ENCODE assay signal across 8 cellular contexts in the genomic region with DNA sequence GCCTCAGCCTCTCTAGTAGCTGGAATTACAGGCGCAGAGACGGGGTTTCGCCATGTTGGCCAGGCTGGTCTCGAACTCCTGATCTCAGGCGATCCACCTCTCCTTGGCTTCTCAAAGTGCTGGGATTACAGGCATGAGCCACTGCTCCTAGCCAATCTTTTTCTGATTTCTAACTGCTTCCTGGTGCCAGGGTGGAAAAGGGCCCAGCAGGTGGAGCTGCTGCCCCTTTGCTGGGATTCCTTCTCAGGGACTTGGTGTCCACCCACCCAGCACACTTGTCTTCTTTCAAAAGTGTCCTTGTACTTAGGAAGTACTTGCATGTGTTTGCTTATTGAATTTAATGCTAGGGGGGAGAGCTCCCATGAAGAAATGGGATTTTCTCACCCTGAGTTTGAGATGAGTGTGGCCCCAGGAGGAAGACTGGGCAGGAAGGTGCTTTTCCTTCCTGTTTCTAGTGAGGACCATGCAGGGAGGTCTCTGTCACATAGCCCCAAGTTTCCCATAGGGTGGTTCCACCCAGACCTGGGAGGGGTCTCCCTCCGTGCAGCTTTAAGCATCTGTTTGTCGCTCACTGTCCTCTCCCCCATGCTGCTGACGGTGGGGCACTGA. TPM values are rescaled to one million over a fixed set of nuclear protein-coding genes. Genes with fewer than 3 reads are reported as not detected.
DNase-seq lines count a peak whose midpoint lies in the region; ATAC-seq, FAIRE-seq and TF ChIP-seq lines count a peak whose summit lies in the region.

No MANE protein-coding gene starts in this region.

- WGBS in heart left ventricle, 4 donors, result 78 to 85% (median 82%) methylated on average over 8 of the region's 8 CpGs

- H3K36me3 ChIP-seq in heart left ventricle, result peaks cover 0 to 53% (median 45%) of the 10 kb centered on the region in 9 donors
- peaks cover 45% of the 10 kb centered on the region for H3K36me3 ChIP-seq in left ventricle myocardium inferior
- H3K36me3 ChIP-seq in tibial artery, result peaks cover 41 to 55% (median 49%) of the 10 kb centered on the region in 3 donors

- FAIRE-seq in HTR-8/SVneo (lab: Jason Lieb, UNC), result no peak

- no peak overlapping the region for H3K4me3 Mint-ChIP-seq in activated T-helper 2 cell treated with anti-CD3 and anti-CD28 coated beads, Interferon-gamma antibody, Interleukin-2, Interleukin-4, amounts not matched to agents 10 μg/mL and 5 μg/mL and 100 μg/mL, durations not matched to agents 14 hours and 24 hours and 36 hours (ENCODE audit: low read depth)

- H3K4me1 ChIP-seq in heart left ventricle (peaks cover 0 to 40% (median 21%) of the 10 kb centered on the region in 12 donors), left ventricle myocardium inferior (peaks cover 48% of the 10 kb centered on the region), tibial artery (peaks cover 0 to 27% (median 19%) of the 10 kb centered on the region in 4 donors)

- no peak for ATAC-seq in heart left ventricle
- ATAC-seq in Right ventricle myocardium inferior, result no peak

- H3K9me3 Mint-ChIP-seq in activated T-helper 2 cell treated with anti-CD3 and anti-CD28 coated beads, Interferon-gamma antibody, Interleukin-2, Interleukin-4, amounts not matched to agents 10 μg/mL and 5 μg/mL and 100 μg/mL, durations not matched to agents 14 hours and 24 hours and 36 hours, result no peaks in the 10 kb centered on the region

- H3K4me3 ChIP-seq in heart left ventricle, result no peak overlapping the region
- H3K4me3 ChIP-seq in left ventricle myocardium inferior, result no peak overlapping the region
- no peak overlapping the region for H3K4me3 ChIP-seq in tibial artery

- H3K27ac ChIP-seq in heart left ventricle, result no peak overlapping the region
- no peak overlapping the region for H3K27ac ChIP-seq in left ventricle myocardium inferior (replicated peaks)
- no peak overlapping the region for H3K27ac ChIP-seq in tibial artery

- intact Hi-C loops in heart left ventricle (cut with DNase I) (loop anchor here in 8 of 10 donors (5.0 to 10.0 kb wide), 6 partner anchors 558 to 811 kb away; no protein-coding TSS in a partner anchor), Right ventricle myocardium inferior (cut with DNase I) (loop anchor here (5.0 kb wide), 1 partner anchor 811 kb away; no protein-coding TSS in a partner anchor), left ventricle myocardium inferior (cut with micrococcal nuclease) (no loop called here), tibial artery (cut with DNase I; ENCODE audit: low total_unique reads) (no loop called here)
- intact Hi-C loops in activated T-helper 2 cell treated with anti-CD3 and anti-CD28 coated beads, Interferon-gamma antibody, Interleukin-2, Interleukin-4, amounts not matched to agents 10 μg/mL and 5 μg/mL and 100 μg/mL, durations not matched to agents 14 hours and 24 hours and 36 hours (cut with micrococcal nuclease), result loop anchor here (1.0 to 10.0 kb wide), 3 partner anchors 46 to 811 kb away; no protein-coding TSS in a partner anchor

- no peak for TF ChIP-seq POLR2A in heart left ventricle (IDR thresholded peaks at IDR 0.05)

- H3K4me1 Mint-ChIP-seq in activated T-helper 2 cell treated with anti-CD3 and anti-CD28 coated beads, Interferon-gamma antibody, Interleukin-2, Interleukin-4, amounts not matched to agents 10 μg/mL and 5 μg/mL and 100 μg/mL, durations not matched to agents 14 hours and 24 hours and 36 hours (ENCODE audit: low read depth), result peaks cover 51% of the 10 kb centered on the region

- H3K27me3 Mint-ChIP-seq in activated T-helper 2 cell treated with anti-CD3 and anti-CD28 coated beads, Interferon-gamma antibody, Interleukin-2, Interleukin-4, amounts not matched to agents 10 μg/mL and 5 μg/mL and 100 μg/mL, durations not matched to agents 14 hours and 24 hours and 36 hours (ENCODE audit: low read depth), result no peaks in the 10 kb centered on the region

- H3K27ac Mint-ChIP-seq in activated T-helper 2 cell treated with anti-CD3 and anti-CD28 coated beads, Interferon-gamma antibody, Interleukin-2, Interleukin-4, amounts not matched to agents 10 μg/mL and 5 μg/mL and 100 μg/mL, durations not matched to agents 14 hours and 24 hours and 36 hours, result peak overlapping the region; percentile 31

- peak; percentile 37 to 63 (median 51) for TF ChIP-seq CTCF in heart left ventricle (IDR thresholded peaks at IDR 0.05)
- TF ChIP-seq CTCF in left ventricle myocardium inferior (IDR thresholded peaks at IDR 0.05; ENCODE audit: borderline replicate concordance), result peak; percentile 68
- TF ChIP-seq CTCF in tibial artery (IDR thresholded peaks at IDR 0.05), result peak in 1 of 2 experiments; percentile 42

- no peak for DNase-seq in heart left ventricle
- DNase-seq in Right ventricle myocardium inferior (ENCODE audit: missing footprints), result no peak
- peak; percentile 82 for DNase-seq in NCI-H2029 (lab: John Stamatoyannopoulos, UW)
- no peak for DNase-seq in activated T-helper 2 cell treated with anti-CD3 and anti-CD28 coated beads, Interferon-gamma antibody, Interleukin-2, Interleukin-4, amounts not matched to agents 10 μg/mL and 5 μg/mL and 100 μg/mL, durations not matched to agents 14 hours and 24 hours and 36 hours (ENCODE audit: low spot score)
- DNase-seq in left ventricle myocardium inferior, result no peak
- peak; percentile 65 for DNase-seq in stimulated activated CD4-positive, alpha-beta T cell treated with anti-CD3 and anti-CD28 coated beads, Interleukin-15, amount 100 ng/mL, for 24 hours
- DNase-seq in tibial artery, result no peak
- DNase-seq in HTR-8/SVneo (ENCODE audit: insufficient read length, low spot score), result no peak

- H3K36me3 Mint-ChIP-seq in activated T-helper 2 cell treated with anti-CD3 and anti-CD28 coated beads, Interferon-gamma antibody, Interleukin-2, Interleukin-4, amounts not matched to agents 10 μg/mL and 5 μg/mL and 100 μg/mL, durations not matched to agents 14 hours and 24 hours and 36 hours (ENCODE audit: low read depth), result peaks cover 45% of the 10 kb centered on the region

- H3K9me3 ChIP-seq in heart left ventricle (no peaks in the 10 kb centered on the region), left ventricle myocardium inferior (replicated peaks) (no peaks in the 10 kb centered on the region), tibial artery (no peaks in the 10 kb centered on the region)

- H3K27me3 ChIP-seq in heart left ventricle (no peaks in the 10 kb centered on the region), left ventricle myocardium inferior (ENCODE audit: low read depth) (no peaks in the 10 kb centered on the region), tibial artery (peaks cover 0 to 8% of the 10 kb centered on the region in 2 donors)

RNA-seq across cellular contexts. Expression of a gene that starts 14.2 kb away (rescaled TPM):
- total RNA-seq in heart left ventricle, result 10 to 100 TPM; 30.7 to 43.7 (median 36.5) TPM
- polyA plus RNA-seq in heart left ventricle, result 10 to 100 TPM; 36.2 to 51.6 TPM
- 42.3 TPM for total RNA-seq in Right ventricle myocardium inferior
- 78.8 and 79.0 TPM in 2 replicates for total RNA-seq in activated T-helper 2 cell treated with anti-CD3 and anti-CD28 coated beads, Interferon-gamma antibody, Interleukin-2, Interleukin-4, amounts not matched to agents 10 μg/mL and 5 μg/mL and 100 μg/mL, durations not matched to agents 14 hours and 24 hours and 36 hours
- total RNA-seq in left ventricle myocardium inferior, result 39.6 TPM

RNA-seq across cellular contexts. Expression of a gene that starts 19.9 kb away (rescaled TPM):
- under 1 TPM in 2 of 9 donors, not detected in 7; 0.17 to 0.18 TPM for total RNA-seq in heart left ventricle
- polyA plus RNA-seq in heart left ventricle, result not detected
- 0.11 TPM for total RNA-seq in Right ventricle myocardium inferior
- total RNA-seq in activated T-helper 2 cell treated with anti-CD3 and anti-CD28 coated beads, Interferon-gamma antibody, Interleukin-2, Interleukin-4, amounts not matched to agents 10 μg/mL and 5 μg/mL and 100 μg/mL, durations not matched to agents 14 hours and 24 hours and 36 hours, result 0.32 and 0.48 TPM in 2 replicates
- total RNA-seq in left ventricle myocardium inferior, result 0.11 TPM

RNA-seq across cellular contexts. Expression of a gene that starts 21.4 kb away (rescaled TPM):
- total RNA-seq in heart left ventricle, result 10 to 100 TPM in 6 of 9 donors, 1 to 10 TPM in 3; 4.6 to 27.0 (median 11.3) TPM
- 10 to 100 TPM; 13.7 to 15.4 TPM for polyA plus RNA-seq in heart left ventricle
- 20.2 TPM for total RNA-seq in Right ventricle myocardium inferior
- total RNA-seq in activated T-helper 2 cell treated with anti-CD3 and anti-CD28 coated beads, Interferon-gamma antibody, Interleukin-2, Interleukin-4, amounts not matched to agents 10 μg/mL and 5 μg/mL and 100 μg/mL, durations not matched to agents 14 hours and 24 hours and 36 hours, result 30.1 and 33.3 TPM in 2 replicates
- 15.8 TPM for total RNA-seq in left ventricle myocardium inferior

RNA-seq across cellular contexts. Expression of a gene that starts 36.9 kb away (rescaled TPM):
- total RNA-seq in heart left ventricle (10 to 100 TPM; 18.8 to 36.1 (median 26.1) TPM), Right ventricle myocardium inferior (26.9 TPM), left ventricle myocardium inferior (29.5 TPM)
- 10 to 100 TPM in 1 of 2 donors, 1 to 10 TPM in 1; 9.7 to 31.4 TPM for polyA plus RNA-seq in heart left ventricle
- 105 and 112 TPM in 2 replicates for total RNA-seq in activated T-helper 2 cell treated with anti-CD3 and anti-CD28 coated beads, Interferon-gamma antibody, Interleukin-2, Interleukin-4, amounts not matched to agents 10 μg/mL and 5 μg/mL and 100 μg/mL, durations not matched to agents 14 hours and 24 hours and 36 hours

Comparison
In these comparisons a context has a peak if more than half of its experiments do, and no peak if none do; other contexts are left out.
1. intact Hi-C loops: an anchor here in heart left ventricle (5.0 to 10.0 kb wide), Right ventricle myocardium inferior (5.0 kb wide) and activated T-helper 2 cell treated with anti-CD3 and anti-CD28 coated beads, Interferon-gamma antibody, Interleukin-2, Interleukin-4, amounts not matched to agents 10 μg/mL and 5 μg/mL and 100 μg/mL, durations not matched to agents 14 hours and 24 hours and 36 hours (1.0 to 10.0 kb wide); none called in left ventricle myocardium inferior and tibial artery.
2. DNase-seq: peak in NCI-H2029 (single experiment) and stimulated activated CD4-positive, alpha-beta T cell treated with anti-CD3 and anti-CD28 coated beads, Interleukin-15, amount 100 ng/mL, for 24 hours (single experiment); none in heart left ventricle (0 of 5), Right ventricle myocardium inferior (single experiment), activated T-helper 2 cell treated with anti-CD3 and anti-CD28 coated beads, Interferon-gamma antibody, Interleukin-2, Interleukin-4, amounts not matched to agents 10 μg/mL and 5 μg/mL and 100 μg/mL, durations not matched to agents 14 hours and 24 hours and 36 hours (single experiment), left ventricle myocardium inferior (single experiment), tibial artery (0 of 2) and HTR-8/SVneo (single experiment).